ENCODE assay signal across 16 cellular contexts in the genomic region with DNA sequence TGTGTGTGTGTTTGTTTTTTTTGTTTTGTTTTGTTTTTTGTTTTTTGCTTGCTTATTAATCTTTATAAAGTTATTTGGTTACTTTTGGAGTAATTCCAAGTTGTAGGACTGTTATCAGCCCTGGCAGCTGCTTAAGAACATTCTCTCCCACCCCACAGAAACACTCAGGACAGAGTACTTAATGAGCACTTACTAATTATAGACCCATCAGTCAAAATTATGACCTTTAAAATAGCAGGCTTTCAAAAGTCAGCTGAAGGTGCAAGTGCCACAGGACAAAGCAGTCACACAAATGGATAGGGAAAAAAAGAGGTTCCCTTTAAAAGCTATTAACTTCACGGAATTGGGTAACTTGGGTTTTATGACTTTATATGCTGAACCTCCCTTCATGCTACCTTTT.
"Had no signal": no experiment of that assay in that cellular context is flagged by ENCODE, and none has a peak within 500 bp of the region (broad histone marks: within the 10 kb centered on the region; RNA-seq: fewer than 3 reads in every experiment).

No MANE protein-coding gene starts in this region.

- H3K27ac ChIP-seq: esophagus muscularis mucosa, lower lobe of right lung, ovary, psoas muscle, right lobe of liver, thyroid gland had no signal

- H3K9me3 ChIP-seq: esophagus muscularis mucosa, lower lobe of right lung, ovary, right lobe of liver, thyroid gland had no signal

- H3K36me3 ChIP-seq: esophagus muscularis mucosa, lower lobe of right lung, ovary, right lobe of liver, thyroid gland had no signal

- H3K27me3 ChIP-seq: esophagus muscularis mucosa, ovary, right lobe of liver, thyroid gland had no signal

- ATAC-seq: lower lobe of right lung; naive thymus-derived CD8-positive, alpha-beta T cell; right lobe of liver; stimulated activated memory B cell treated with anti-CD40 and anti-IgM and Interleukin-4, amounts not matched to agents 10 μg/mL and 1 μg/mL and 100 μg/mL, for 72 hours had no signal

- H3K4me1 ChIP-seq: esophagus muscularis mucosa, lower lobe of right lung, psoas muscle, right lobe of liver, thyroid gland had no signal

- H3K4me3 ChIP-seq: esophagus muscularis mucosa, lower lobe of right lung, ovary, psoas muscle, right lobe of liver, thyroid gland had no signal

- DNase-seq: activated B cell treated with CpG ODN at 0.5 μM for 24 hours; activated CD4-positive, alpha-beta memory T cell treated with anti-CD3 and anti-CD28 coated beads for 36 hours; activated CD4-positive, alpha-beta T cell treated with anti-CD3 and anti-CD28 coated beads for 4 hours; activated gamma-delta T cell treated with Interleukin-2 at 50 U/mL for 16 hours; activated T-cell treated with anti-CD3 and anti-CD28 coated beads for 4 hours; effector CD8-positive, alpha-beta T cell; lower lobe of right lung; naive thymus-derived CD8-positive, alpha-beta T cell; ovary; psoas muscle; right lobe of liver; stimulated activated CD4-positive, alpha-beta T cell treated with anti-CD3 and anti-CD28 coated beads, Interleukin-4, amount 100 ng/mL, for 4 hours; T-helper 9 cell; thyroid gland had no signal
